ENCODE assay signal across 8 cellular contexts in the genomic region with DNA sequence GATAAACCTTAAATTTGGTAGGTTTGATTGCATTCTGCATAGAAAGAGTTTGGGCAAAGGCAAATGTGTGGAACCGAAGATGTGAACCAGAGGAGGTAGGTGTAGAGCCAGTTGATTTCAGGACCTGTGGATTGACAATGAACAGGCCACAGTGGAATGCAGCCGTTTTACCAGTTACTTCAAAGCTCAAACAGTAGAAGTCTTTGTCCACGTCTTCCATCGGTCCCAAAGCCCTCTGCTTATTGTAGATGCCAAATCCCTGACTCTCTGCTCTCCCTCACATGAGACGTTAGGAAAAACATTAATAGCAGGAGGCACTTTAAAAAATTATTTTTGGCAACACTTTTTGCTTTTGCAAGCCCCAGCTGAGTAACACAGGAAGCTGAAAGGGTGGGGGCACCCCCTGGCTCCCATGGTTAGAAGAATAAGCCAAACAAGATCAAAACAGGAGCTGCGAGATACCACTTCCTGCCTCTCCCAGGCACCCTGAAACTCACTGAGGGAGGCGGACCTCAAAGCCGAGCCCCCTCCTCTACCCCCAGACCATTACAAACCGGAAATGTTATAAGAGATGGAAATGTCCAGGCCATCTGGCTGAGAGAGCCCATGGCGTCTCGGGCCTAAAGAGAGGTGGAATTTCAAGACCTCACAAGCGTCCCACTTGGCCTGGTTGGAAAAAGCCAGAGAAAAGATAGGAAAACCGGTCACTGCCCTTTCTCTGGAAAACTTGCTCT. TPM values are rescaled to one million over a fixed set of nuclear protein-coding genes. Genes with fewer than 3 reads are reported as not detected.
DNase-seq lines count a peak whose midpoint lies in the region; ATAC-seq and TF ChIP-seq lines count a peak whose summit lies in the region.

No MANE protein-coding gene starts in this region.

- no peaks in the 10 kb centered on the region for H3K9me3 Mint-ChIP-seq in T-cell
- no peaks in the 10 kb centered on the region for H3K9me3 Mint-ChIP-seq in progenitor cell of endocrine pancreas (ENCODE audit: low read depth)

- peak; percentile 85 for ATAC-seq in GM18907 (IDR thresholded peaks at IDR 0.05; ENCODE audit: unreplicated experiment)
- peak; percentile 68 for ATAC-seq in HG03103 (IDR thresholded peaks at IDR 0.05; ENCODE audit: low read depth, unreplicated experiment)
- ATAC-seq in T-cell (replicated peaks in 1 of 4), result peak; percentile 75 to 79 (median 78)

- POLR2A ChIA-PET in T-cell (lab: Charles Lee), result interaction anchor here (0.7 to 1.8 kb wide), 6 partner anchors 9 to 16 kb away, joined by 3 to 8 read pairs (median 5); a partner anchor contains a TSS

- DNase-seq in T-cell (peak; percentile 55 to 85 (median 72)), astrocyte of the hippocampus (ENCODE audit: low read depth, low spot score) (peak; percentile 74), kidney glomerular epithelial cell (lab: John Stamatoyannopoulos, UW) (peak; percentile 79), progenitor cell of endocrine pancreas (ENCODE audit: low spot score, unreplicated experiment) (no peak), NCI-H748 treated with DMSO at 0.1 percent for 48 hours (lab: John Stamatoyannopoulos, UW) (no peak)
- DNase-seq in stimulated activated CD4-positive, alpha-beta T cell treated with anti-CD3 and anti-CD28 coated beads, Interleukin-4, amount 100 ng/mL, for 48 hours (ENCODE audit: low read depth in 2 of 2), result peak; percentile 50 to 74

- H3K36me3 Mint-ChIP-seq in T-cell (peaks cover 44% of the 10 kb centered on the region), progenitor cell of endocrine pancreas (ENCODE audit: insufficient read depth) (no peaks in the 10 kb centered on the region)

- H3K27ac Mint-ChIP-seq in T-cell, result no peak overlapping the region
- no peak overlapping the region for H3K27ac Mint-ChIP-seq in progenitor cell of endocrine pancreas

- H3K4me1 Mint-ChIP-seq in T-cell, result peaks cover 35 to 46% (median 42%) of the 10 kb centered on the region in 3 donors
- no peaks in the 10 kb centered on the region for H3K4me1 Mint-ChIP-seq in progenitor cell of endocrine pancreas (ENCODE audit: low read depth)

- TF ChIP-seq CTCF in progenitor cell of endocrine pancreas (IDR thresholded peaks at IDR 0.05; ENCODE audit: unreplicated experiment), result no peak

- CTCF ChIA-PET in T-cell (lab: Charles Lee), result interaction anchor here (0.5 to 4.5 kb wide), 17 partner anchors 8 to 1491 kb away, joined by 3 to 41 read pairs (median 6); a partner anchor contains a TSS

- H3K27me3 Mint-ChIP-seq in T-cell, result no peaks in the 10 kb centered on the region
- peaks cover 2% of the 10 kb centered on the region for H3K27me3 Mint-ChIP-seq in progenitor cell of endocrine pancreas

- H3K4me3 Mint-ChIP-seq in T-cell (no peak overlapping the region), progenitor cell of endocrine pancreas (ENCODE audit: low read depth) (no peak overlapping the region)

RNA-seq across cellular contexts. Expression of a gene that starts 13.5 kb away (rescaled TPM):
- 100 to 1,000 TPM; 332 to 502 (median 465) TPM for total RNA-seq in T-cell
- total RNA-seq in progenitor cell of endocrine pancreas, result not detected in 2 replicates

RNA-seq across cellular contexts. Expression of a gene that starts 15.0 kb away (rescaled TPM):
- 1 to 10 TPM in 3 of 5 donors, under 1 TPM in 2; 0.58 to 1.3 (median 1.2) TPM for total RNA-seq in T-cell
- total RNA-seq in progenitor cell of endocrine pancreas, result 2.5 and 3.1 TPM in 2 replicates

RNA-seq across cellular contexts. Expression of a gene that starts 36.6 kb away (rescaled TPM):
- 1 to 10 TPM in 3 of 5 donors, under 1 TPM in 2; 0.16 to 2.6 (median 1.0) TPM for total RNA-seq in T-cell
- 19.6 and 23.4 TPM in 2 replicates for total RNA-seq in progenitor cell of endocrine pancreas

RNA-seq across cellular contexts. Expression of a gene that starts 58.4 kb away (rescaled TPM):
- total RNA-seq in T-cell (10 to 100 TPM in 3 of 5 donors, 1 to 10 TPM in 2; 9.1 to 19.9 (median 14.5) TPM), progenitor cell of endocrine pancreas (7.4 and 7.8 TPM in 2 replicates)

Comparison
In these comparisons a context has a peak if more than half of its experiments do, and no peak if none do; other contexts are left out.
1. DNase-seq: peak in T-cell (34 of 34), astrocyte of the hippocampus (single experiment), kidney glomerular epithelial cell (single experiment) and stimulated activated CD4-positive, alpha-beta T cell treated with anti-CD3 and anti-CD28 coated beads, Interleukin-4, amount 100 ng/mL, for 48 hours (2 of 2); none in progenitor cell of endocrine pancreas (single experiment) and NCI-H748 treated with DMSO at 0.1 percent for 48 hours (single experiment).
2. RNA of a gene that starts 13.5 kb away (total RNA-seq): 332 to 502 TPM in T-cell; not detected in progenitor cell of endocrine pancreas; every median in the first group is over 100 times any median in the second.
3. Peak in every context shown above with its lines, with median percentiles within 50 percentile points of each other: ATAC-seq.